In the genomic region with DNA sequence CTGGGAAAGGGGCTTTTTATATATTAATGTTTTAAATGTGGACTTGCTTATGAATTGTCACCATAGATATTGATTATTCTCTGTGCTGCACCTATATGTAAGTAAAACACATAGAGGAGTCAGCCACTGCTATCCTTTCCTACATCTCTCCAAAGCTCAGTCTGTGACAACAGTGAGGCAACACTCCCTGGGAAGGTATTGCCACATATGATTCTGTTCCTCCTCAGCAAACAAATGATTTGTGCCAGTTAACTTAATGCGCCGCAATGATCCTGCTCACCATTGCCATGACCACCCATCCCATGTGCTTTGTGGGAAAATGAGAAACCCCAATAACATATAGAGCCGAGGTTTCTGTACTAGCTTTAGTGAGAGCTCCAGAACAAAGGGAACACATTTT, we compare ENCODE assay signal across 27 cellular contexts.
DNase-seq lines count a peak whose midpoint lies in the region; ATAC-seq and TF ChIP-seq lines count a peak whose summit lies in the region.
"Had no signal": no experiment of that assay in that cellular context is flagged by ENCODE, and none has a peak within 500 bp of the region (broad histone marks: within the 10 kb centered on the region; RNA-seq: fewer than 3 reads in every experiment).

No MANE protein-coding gene starts in this region.

- TF ChIP-seq EP300 in sigmoid colon (IDR thresholded peaks at IDR 0.05), result no peak

- H3K4me3 ChIP-seq in fibroblast of mammary gland (ENCODE audit: control insufficient read depth, low read depth, low read length), result no peak overlapping the region
- no peak overlapping the region for H3K4me3 ChIP-seq in sigmoid colon
- H3K4me3 ChIP-seq: ovary, right lobe of liver, stomach, upper lobe of left lung had no signal

- peaks cover 7% of the 10 kb centered on the region for H3K4me1 Mint-ChIP-seq in activated T-cell treated with anti-CD3 and anti-CD28 coated beads, Interleukin-2, amount 50 U/mL, for 72 hours (ENCODE audit: low read depth)
- H3K4me1 Mint-ChIP-seq: naive thymus-derived CD8-positive, alpha-beta T cell had no signal

- TF ChIP-seq POLR2A in sigmoid colon (IDR thresholded peaks at IDR 0.05), result no peak

- 96 to 97% methylated on average over 3 of the region's 3 CpGs for WGBS in sigmoid colon, 2 donors

- peak overlapping the region in 3 of 4 donors; percentile 3 to 53 (median 45) for H3K27ac ChIP-seq in sigmoid colon
- H3K27ac ChIP-seq: ovary, right lobe of liver, upper lobe of left lung had no signal

- H3K27me3 Mint-ChIP-seq in activated T-cell treated with anti-CD3 and anti-CD28 coated beads, Interleukin-2, amount 50 U/mL, for 72 hours (ENCODE audit: low read depth), result no peaks in the 10 kb centered on the region
- H3K27me3 Mint-ChIP-seq: activated T-cell treated with anti-CD3 and anti-CD28 coated beads, Interleukin-2, amount 50 U/mL, for 24 hours had no signal

- H3K4me1 ChIP-seq in sigmoid colon, result no peaks in the 10 kb centered on the region
- H3K4me1 ChIP-seq: right lobe of liver, stomach, upper lobe of left lung had no signal

- ATAC-seq in HG03025 (IDR thresholded peaks at IDR 0.05; ENCODE audit: low FRiP score, unreplicated experiment), result no peak
- no peak for ATAC-seq in activated T-cell treated with anti-CD3 and anti-CD28 coated beads, Interleukin-2, amount 50 U/mL, for 72 hours (replicated peaks in 1 of 2)
- ATAC-seq: activated CD4-positive, CD25-positive, alpha-beta regulatory T cell treated with anti-CD3 and anti-CD28 coated beads, Interleukin-2, amount 50 U/mL, for 24 hours; activated CD8-positive, alpha-beta T cell treated with anti-CD3 and anti-CD28 coated beads, Interleukin-2, amount 10 ng/mL, durations not matched to agents 7 days and 5 days; naive thymus-derived CD8-positive, alpha-beta T cell had no signal

- H3K27me3 ChIP-seq in sigmoid colon, result no peaks in the 10 kb centered on the region
- H3K27me3 ChIP-seq: ovary, right lobe of liver, stomach, upper lobe of left lung had no signal

- no peak overlapping the region for H3K27ac Mint-ChIP-seq in activated T-cell treated with anti-CD3 and anti-CD28 coated beads, Interleukin-2, amount 50 U/mL, for 72 hours
- H3K27ac Mint-ChIP-seq: activated CD8-positive, alpha-beta T cell treated with anti-CD3 and anti-CD28 coated beads, Interleukin-2, amount 10 ng/mL, durations not matched to agents 7 days and 5 days; activated T-cell treated with anti-CD3 and anti-CD28 coated beads, Interleukin-2, amount 50 U/mL, for 24 hours; mesothelial cell of epicardium; naive thymus-derived CD8-positive, alpha-beta T cell had no signal

- H3K4me3 Mint-ChIP-seq in activated T-cell treated with anti-CD3 and anti-CD28 coated beads, Interleukin-2, amount 50 U/mL, for 72 hours, result no peak overlapping the region
- H3K4me3 Mint-ChIP-seq: activated CD8-positive, alpha-beta T cell treated with anti-CD3 and anti-CD28 coated beads, Interleukin-2, amount 10 ng/mL, durations not matched to agents 7 days and 5 days; activated T-cell treated with anti-CD3 and anti-CD28 coated beads, Interleukin-2, amount 50 U/mL, for 24 hours; mesothelial cell of epicardium; naive thymus-derived CD8-positive, alpha-beta T cell had no signal

- intact Hi-C loops in sigmoid colon (cut with DNase I), result no loop called here

- peaks cover 0 to 7% (median 2%) of the 10 kb centered on the region in 4 donors for H3K9me3 ChIP-seq in sigmoid colon
- H3K9me3 ChIP-seq: ovary, right lobe of liver had no signal

- H3K9me3 Mint-ChIP-seq in activated T-cell treated with anti-CD3 and anti-CD28 coated beads, Interleukin-2, amount 50 U/mL, for 72 hours, result peaks cover 3 to 4% of the 10 kb centered on the region in 2 donors

- DNase-seq in SKM-1 (lab: John Stamatoyannopoulos, UW; ENCODE audit: unreplicated experiment) (peak; percentile 12), SKM-1 treated with dmso at 0.1 percent for 144 hours (lab: John Stamatoyannopoulos, UW; ENCODE audit: unreplicated experiment) (no peak), OCI-M1 (lab: John Stamatoyannopoulos, UW) (peak; percentile 39), fibroblast of mammary gland (ENCODE audit: low read depth) (peak; percentile 65), sigmoid colon (peak; percentile 62), cerebellum (ENCODE audit: low spot score) (no peak)
- no peak for DNase-seq in activated T-cell treated with anti-CD3 and anti-CD28 coated beads, Interleukin-2, amount 50 U/mL, for 72 hours
- DNase-seq: activated CD8-positive, alpha-beta T cell treated with anti-CD3 and anti-CD28 coated beads, Interleukin-2, amount 10 ng/mL, durations not matched to agents 7 days and 5 days; activated naive CD4-positive, alpha-beta T cell; activated T-cell treated with anti-CD3 and anti-CD28 coated beads, Interleukin-2, amount 50 U/mL, for 24 hours; amygdala; COR-L47; DMS79; erythroblast; head of caudate nucleus; naive thymus-derived CD8-positive, alpha-beta T cell; NCI-H1417 treated with DMSO at 0.1 percent for 48 hours; NCI-H524; ovary; right lobe of liver; RPMI8226; stimulated activated CD4-positive, alpha-beta T cell treated with anti-CD3 and anti-CD28 coated beads, Interleukin-15, amount 100 ng/mL, for 24 hours; stomach; upper lobe of left lung had no signal

- peaks cover 10 to 16% of the 10 kb centered on the region in 2 donors for H3K36me3 Mint-ChIP-seq in activated T-cell treated with anti-CD3 and anti-CD28 coated beads, Interleukin-2, amount 50 U/mL, for 72 hours (ENCODE audit: insufficient read depth in 2 of 2)

- no peaks in the 10 kb centered on the region for H3K36me3 ChIP-seq in sigmoid colon
- H3K36me3 ChIP-seq: ovary, right lobe of liver, stomach, upper lobe of left lung had no signal

- TF ChIP-seq CTCF in fibroblast of mammary gland (conservative IDR thresholded peaks at IDR 0.05; ENCODE audit: control insufficient read depth, insufficient read depth, low read depth, low read length) (no peak), sigmoid colon (IDR thresholded peaks at IDR 0.05) (no peak)

Comparison
In these comparisons a context has a peak if more than half of its experiments do, and no peak if none do; other contexts are left out.
1. DNase-seq: peak in SKM-1 (single experiment), OCI-M1 (single experiment), fibroblast of mammary gland (single experiment) and sigmoid colon (single experiment); none in SKM-1 treated with dmso at 0.1 percent for 144 hours (single experiment), cerebellum (single experiment) and activated T-cell treated with anti-CD3 and anti-CD28 coated beads, Interleukin-2, amount 50 U/mL, for 72 hours (0 of 2).